Comparison of ENCODE assay signal across 4 cellular contexts in the genomic region with DNA sequence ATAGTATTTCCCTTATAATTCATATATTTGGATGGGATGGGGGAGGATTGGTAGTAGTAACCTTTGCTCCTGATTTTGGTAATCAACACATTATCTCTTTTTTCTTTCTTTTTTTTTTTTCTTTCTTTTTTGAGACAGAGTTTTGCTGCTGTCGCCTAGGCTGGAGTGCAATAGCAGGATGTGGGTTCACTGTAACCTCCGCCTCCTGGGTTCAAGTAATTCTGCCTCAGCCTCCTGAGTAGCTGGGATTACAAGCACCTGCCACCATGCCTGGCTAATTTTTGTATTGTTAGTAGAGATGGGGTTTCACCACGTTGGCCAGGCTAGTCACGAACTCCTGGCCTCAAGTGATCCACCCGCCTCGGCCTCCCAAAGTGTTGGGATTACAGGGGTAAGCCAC. TPM values are rescaled to one million over a fixed set of nuclear protein-coding genes. Genes with fewer than 3 reads are reported as not detected.
"Had no signal": no experiment of that assay in that cellular context is flagged by ENCODE, and none has a peak within 500 bp of the region (broad histone marks: within the 10 kb centered on the region; RNA-seq: fewer than 3 reads in every experiment).

No MANE protein-coding gene starts in this region.

RNA-seq across cellular contexts. Expression of a gene that starts 3.2 kb away (rescaled TPM):
- total RNA-seq: epithelial cell of proximal tubule, fibroblast of lung, left cardiac atrium, urinary bladder had no signal
- polyA plus RNA-seq: fibroblast of lung had no signal
